ENCODE assay signal across 1 cellular context in genomic region chr16:47143677-47144558, GRCh38.
TF ChIP-seq lines count a peak whose summit lies in the region.

TSS of gene NETO2 (minus strand) at chr16:47143945. CDS start at chr16:47143612, 333 bp downstream.

TF ChIP-seq in K562, 482 proteins besides CTCF, POLR2A, EP300 and RAD21 (continued from another document and continues in another):
- TF ChIP-seq CREB5 (CRISPR knock-in tag; IDR thresholded peaks at IDR 0.05) (no peak), JUN (IDR thresholded peaks at IDR 0.05; ENCODE audit: borderline replicate concordance, low read depth, low read length) (no peak; the same call in 1 of the 2 replicates), JUN (CRISPR knock-in tag; IDR thresholded peaks at IDR 0.05; ENCODE audit: borderline replicate concordance) (0 out of 2 replicates have a peak, but pooled peaks have one; percentile 44), U2AF1 (optimal IDR thresholded peaks at IDR 0.05; ENCODE audit: low read depth, low read length) (no peak), REST (CRISPR knock-in tag; IDR thresholded peaks at IDR 0.05; ENCODE audit: low read depth) (no peak), BRCA1 (IDR thresholded peaks at IDR 0.05) (no peak), BRCA1 (CRISPR knock-in tag; IDR thresholded peaks at IDR 0.05) (no peak), KLF1 (tag; IDR thresholded peaks at IDR 0.05) (no peak), HOMEZ (CRISPR knock-in tag; IDR thresholded peaks at IDR 0.05) (no peak), EWSR1 (IDR thresholded peaks at IDR 0.05; ENCODE audit: borderline replicate concordance, low read depth, partially characterized antibody) (no peak), ZNF766 (CRISPR knock-in tag; conservative IDR thresholded peaks at IDR 0.05) (peak; percentile 37; the same call in 1 of the 2 replicates), ATF4 (CRISPR knock-in tag; IDR thresholded peaks at IDR 0.05) (no peak), MXI1 (IDR thresholded peaks at IDR 0.05; ENCODE audit: low read depth, low read length) (no peak), SRSF1 (IDR thresholded peaks at IDR 0.05; ENCODE audit: low read depth, low read length) (no peak), HEY1 (CRISPR knock-in tag; IDR thresholded peaks at IDR 0.05; ENCODE audit: borderline replicate concordance) (no peak), ERF (CRISPR knock-in tag; IDR thresholded peaks at IDR 0.05) (peak; percentile 28; the same call in 1 of the 2 replicates), BCLAF1 (IDR thresholded peaks at IDR 0.05; ENCODE audit: borderline replicate concordance in 1 of 2, control insufficient read depth in 1 of 2, low read depth in 2 of 2, low read length in 1 of 2) (no peak), ILK (tag; IDR thresholded peaks at IDR 0.05; ENCODE audit: borderline replicate concordance, low read depth) (no peak), ZNF253 (CRISPR knock-in tag; conservative IDR thresholded peaks at IDR 0.05) (no peak), PHTF2 (CRISPR knock-in tag; IDR thresholded peaks at IDR 0.05) (no peak), BRF1 (IDR thresholded peaks at IDR 0.05; ENCODE audit: borderline replicate concordance, extremely low read depth, insufficient read length) (no peak), BACH1 (tag; IDR thresholded peaks at IDR 0.05) (no peak), TCF7 (IDR thresholded peaks at IDR 0.05; ENCODE audit: borderline replicate concordance) (no peak), RREB1 (CRISPR knock-in tag; IDR thresholded peaks at IDR 0.05) (no peak), ZNF449 (CRISPR knock-in tag; IDR thresholded peaks at IDR 0.05) (no peak), ZNF23 (CRISPR knock-in tag; IDR thresholded peaks at IDR 0.05) (no peak), MIER1 (IDR thresholded peaks at IDR 0.05; ENCODE audit: low read depth) (no peak), ESRRB (CRISPR knock-in tag; IDR thresholded peaks at IDR 0.05; ENCODE audit: borderline replicate concordance) (no peak), MBD2 (IDR thresholded peaks at IDR 0.05; ENCODE audit: borderline replicate concordance, low read depth) (no peak), ZMIZ1 (IDR thresholded peaks at IDR 0.05; ENCODE audit: low read depth in 2 of 2, low read length in 2 of 2) (no peak), ZNF395 (CRISPR knock-in tag; IDR thresholded peaks at IDR 0.05) (0 out of 2 replicates have a peak, but pooled peaks have one; percentile 38)
